ENCODE assay signal across 2 cellular contexts in the genomic region with DNA sequence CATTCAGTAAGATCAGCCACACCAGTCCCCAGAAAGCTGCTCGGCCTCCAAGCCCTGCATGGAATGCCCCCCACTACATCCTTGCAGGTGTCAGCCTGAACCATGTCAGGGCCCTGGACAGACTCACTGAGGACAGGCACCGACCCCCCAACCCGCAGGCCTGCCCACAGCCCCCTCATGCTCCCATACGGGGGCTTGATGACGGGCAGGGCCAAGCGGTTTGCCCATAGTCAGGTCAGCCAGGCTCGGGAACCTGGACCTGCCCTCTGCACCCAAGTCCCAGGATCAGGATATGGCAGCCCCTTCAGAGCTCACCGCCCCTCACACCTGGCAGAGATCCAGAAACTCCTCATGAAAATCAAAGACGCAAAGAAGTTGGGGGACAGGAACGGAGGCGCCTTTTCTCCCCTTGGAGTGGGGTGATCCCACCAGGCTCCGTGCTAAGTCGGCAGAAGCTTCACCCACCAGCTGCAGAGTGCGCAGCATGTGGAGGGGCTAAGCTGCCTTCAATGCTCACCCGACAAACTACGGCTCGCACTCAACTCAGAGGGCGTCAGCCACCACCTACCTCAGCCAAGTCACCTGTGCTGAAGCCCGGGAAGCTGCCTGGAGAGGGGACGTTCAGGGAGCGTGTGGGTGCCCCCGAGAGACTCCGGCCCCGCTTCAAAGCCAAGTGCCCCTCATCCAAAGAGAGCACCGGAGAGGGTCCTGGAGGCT.
A peak's percentile ranks its signal among the peaks of the same experiment; 100 is the strongest.
TF ChIP-seq lines count a peak whose summit lies in the region.

No MANE protein-coding gene starts in this region.

TF ChIP-seq in A549, 52 proteins besides CTCF, POLR2A, EP300 and RAD21:
- TF ChIP-seq TFCP2L1 (CRISPR knock-in tag; IDR thresholded peaks at IDR 0.05) (peak; percentile 53; the same call in 1 of the 2 replicates), HOXB13 (CRISPR knock-in tag; IDR thresholded peaks at IDR 0.05; ENCODE audit: low read depth) (no peak)
TF ChIP-seq in A549: peak in this region for 1.

TF ChIP-seq in HepG2, 621 proteins besides CTCF, POLR2A, EP300 and RAD21:
- no peak for TF ChIP-seq POLR2AphosphoS5 (IDR thresholded peaks at IDR 0.05; ENCODE audit: low read depth, low read length)
- TF ChIP-seq RFX3 (CRISPR knock-in tag; IDR thresholded peaks at IDR 0.05), result no peak
- 0 out of 2 replicates have a peak, but pooled peaks have one; percentile 1 for TF ChIP-seq ZNF564 (CRISPR knock-in tag; IDR thresholded peaks at IDR 0.05)
- 0 out of 2 replicates have a peak, but pooled peaks have one; percentile 19 for TF ChIP-seq ZNF598 (CRISPR knock-in tag; IDR thresholded peaks at IDR 0.05; ENCODE audit: borderline replicate concordance)
- TF ChIP-seq SRSF1 (optimal IDR thresholded peaks at IDR 0.05; ENCODE audit: low read depth, low read length), result no peak
- TF ChIP-seq, protein P1, sequence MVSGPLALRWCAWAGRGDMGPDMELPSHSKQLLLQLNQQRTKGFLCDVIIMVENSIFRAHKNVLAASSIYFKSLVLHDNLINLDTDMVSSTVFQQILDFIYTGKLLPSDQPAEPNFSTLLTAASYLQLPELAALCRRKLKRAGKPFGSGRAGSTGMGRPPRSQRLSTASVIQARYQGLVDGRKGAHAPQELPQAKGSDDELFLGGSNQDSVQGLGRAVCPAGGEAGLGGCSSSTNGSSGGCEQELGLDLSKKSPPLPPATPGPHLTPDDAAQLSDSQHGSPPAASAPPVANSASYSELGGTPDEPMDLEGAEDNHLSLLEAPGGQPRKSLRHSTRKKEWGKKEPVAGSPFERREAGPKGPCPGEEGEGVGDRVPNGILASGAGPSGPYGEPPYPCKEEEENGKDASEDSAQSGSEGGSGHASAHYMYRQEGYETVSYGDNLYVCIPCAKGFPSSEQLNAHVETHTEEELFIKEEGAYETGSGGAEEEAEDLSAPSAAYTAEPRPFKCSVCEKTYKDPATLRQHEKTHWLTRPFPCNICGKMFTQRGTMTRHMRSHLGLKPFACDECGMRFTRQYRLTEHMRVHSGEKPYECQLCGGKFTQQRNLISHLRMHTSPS (CRISPR knock-in tag; IDR thresholded peaks at IDR 0.05; ENCODE audit: low read depth), result no peak
- peak; percentile 4; the same call in 1 of the 2 replicates for TF ChIP-seq MTA1 (CRISPR knock-in tag; IDR thresholded peaks at IDR 0.05; ENCODE audit: borderline replicate concordance)
- no peak for TF ChIP-seq ZFP90 (CRISPR knock-in tag; IDR thresholded peaks at IDR 0.05; ENCODE audit: borderline replicate concordance)
- no peak for TF ChIP-seq ZNF3 (CRISPR knock-in tag; IDR thresholded peaks at IDR 0.05)
- TF ChIP-seq HNRNPL (IDR thresholded peaks at IDR 0.05; ENCODE audit: low read depth, low read length), result 0 out of 2 replicates have a peak, but pooled peaks have one; percentile 35
- TF ChIP-seq ZNF331 (CRISPR knock-in tag; IDR thresholded peaks at IDR 0.05), result no peak
- no peak for TF ChIP-seq ZNF207 (IDR thresholded peaks at IDR 0.05; ENCODE audit: borderline replicate concordance)
- no peak for TF ChIP-seq GFI1 (CRISPR knock-in tag; IDR thresholded peaks at IDR 0.05; ENCODE audit: borderline replicate concordance)
- no peak for TF ChIP-seq BHLHE40 (IDR thresholded peaks at IDR 0.05; ENCODE audit: low read length)
- TF ChIP-seq ZNF788 (CRISPR knock-in tag; IDR thresholded peaks at IDR 0.05; ENCODE audit: borderline replicate concordance), result no peak
- no peak for TF ChIP-seq ATM (IDR thresholded peaks at IDR 0.05; ENCODE audit: borderline replicate concordance)
- TF ChIP-seq, protein P2, sequence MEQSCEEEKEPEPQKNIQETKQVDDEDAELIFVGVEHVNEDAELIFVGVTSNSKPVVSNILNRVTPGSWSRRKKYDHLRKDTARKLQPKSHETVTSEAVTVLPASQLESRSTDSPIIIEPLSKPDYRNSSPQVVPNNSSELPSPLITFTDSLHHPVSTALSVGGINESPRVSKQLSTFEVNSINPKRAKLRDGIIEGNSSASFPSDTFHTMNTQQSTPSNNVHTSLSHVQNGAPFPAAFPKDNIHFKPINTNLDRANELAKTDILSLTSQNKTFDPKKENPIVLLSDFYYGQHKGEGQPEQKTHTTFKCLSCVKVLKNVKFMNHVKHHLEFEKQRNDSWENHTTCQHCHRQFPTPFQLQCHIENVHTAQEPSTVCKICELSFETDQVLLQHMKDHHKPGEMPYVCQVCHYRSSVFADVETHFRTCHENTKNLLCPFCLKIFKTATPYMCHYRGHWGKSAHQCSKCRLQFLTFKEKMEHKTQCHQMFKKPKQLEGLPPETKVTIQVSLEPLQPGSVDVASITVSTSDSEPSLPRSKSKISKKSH (CRISPR knock-in tag; IDR thresholded peaks at IDR 0.05; ENCODE audit: borderline replicate concordance), result peak; percentile 14; the same call in 1 of the 2 replicates
- no peak for TF ChIP-seq PHF5A (CRISPR knock-in tag; IDR thresholded peaks at IDR 0.05; ENCODE audit: low read depth, unreplicated experiment)
- TF ChIP-seq, protein P3, sequence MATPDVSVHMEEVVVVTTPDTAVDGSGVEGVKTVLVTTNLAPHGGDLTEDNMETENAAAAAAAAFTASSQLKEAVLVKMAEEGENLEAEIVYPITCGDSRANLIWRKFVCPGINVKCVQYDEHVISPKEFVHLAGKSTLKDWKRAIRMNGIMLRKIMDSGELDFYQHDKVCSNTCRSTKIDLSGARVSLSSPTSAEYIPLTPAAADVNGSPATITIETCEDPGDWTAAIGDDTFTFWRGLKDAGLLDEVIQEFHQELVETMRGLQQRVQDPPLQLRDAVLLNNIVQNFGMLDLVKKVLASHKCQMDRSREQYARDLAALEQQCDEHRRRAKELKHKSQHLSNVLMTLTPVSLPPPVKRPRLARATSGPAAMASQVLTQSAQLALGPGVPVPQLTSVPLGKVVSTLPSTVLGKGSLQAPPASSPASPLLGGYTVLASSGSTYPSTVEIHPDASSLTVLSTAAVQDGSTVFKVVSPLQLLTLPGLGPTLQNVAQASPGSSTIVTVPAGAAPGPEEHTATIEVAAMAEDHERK (CRISPR knock-in tag; IDR thresholded peaks at IDR 0.05; ENCODE audit: low read depth), result no peak
- TF ChIP-seq ZNF570 (CRISPR knock-in tag; IDR thresholded peaks at IDR 0.05; ENCODE audit: borderline replicate concordance), result no peak
- no peak for TF ChIP-seq TCF7 (IDR thresholded peaks at IDR 0.05; ENCODE audit: low read depth)
- TF ChIP-seq REL (CRISPR knock-in tag; conservative IDR thresholded peaks at IDR 0.05), result no peak
- TF ChIP-seq, protein P4, sequence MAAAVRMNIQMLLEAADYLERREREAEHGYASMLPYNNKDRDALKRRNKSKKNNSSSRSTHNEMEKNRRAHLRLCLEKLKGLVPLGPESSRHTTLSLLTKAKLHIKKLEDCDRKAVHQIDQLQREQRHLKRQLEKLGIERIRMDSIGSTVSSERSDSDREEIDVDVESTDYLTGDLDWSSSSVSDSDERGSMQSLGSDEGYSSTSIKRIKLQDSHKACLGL (CRISPR knock-in tag; IDR thresholded peaks at IDR 0.05), result peak; percentile 8; the same call in 1 of the 2 replicates
- TF ChIP-seq HIVEP1 (CRISPR knock-in tag; IDR thresholded peaks at IDR 0.05), result no peak
- TF ChIP-seq KLF12 (CRISPR knock-in tag; IDR thresholded peaks at IDR 0.05; ENCODE audit: borderline replicate concordance), result no peak
- TF ChIP-seq NR2F1 (CRISPR knock-in tag; IDR thresholded peaks at IDR 0.05), result no peak
- no peak for TF ChIP-seq ZNF563 (CRISPR knock-in tag; IDR thresholded peaks at IDR 0.05)
- no peak for TF ChIP-seq BCL6 (CRISPR knock-in tag; IDR thresholded peaks at IDR 0.05)
- TF ChIP-seq RORA (CRISPR knock-in tag; IDR thresholded peaks at IDR 0.05), result no peak
- no peak for TF ChIP-seq FOSL2 (CRISPR knock-in tag; IDR thresholded peaks at IDR 0.05)
- TF ChIP-seq, protein P5, sequence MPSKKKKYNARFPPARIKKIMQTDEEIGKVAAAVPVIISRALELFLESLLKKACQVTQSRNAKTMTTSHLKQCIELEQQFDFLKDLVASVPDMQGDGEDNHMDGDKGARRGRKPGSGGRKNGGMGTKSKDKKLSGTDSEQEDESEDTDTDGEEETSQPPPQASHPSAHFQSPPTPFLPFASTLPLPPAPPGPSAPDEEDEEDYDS (CRISPR knock-in tag; IDR thresholded peaks at IDR 0.05), result no peak
- TF ChIP-seq PAWR (CRISPR knock-in tag; IDR thresholded peaks at IDR 0.05; ENCODE audit: borderline replicate concordance), result no peak
- peak; percentile 39; the same call in 1 of the 2 replicates for TF ChIP-seq HNF4A (CRISPR knock-in tag; IDR thresholded peaks at IDR 0.05)
- no peak for TF ChIP-seq MEIS1 (CRISPR knock-in tag; IDR thresholded peaks at IDR 0.05; ENCODE audit: borderline replicate concordance)
- TF ChIP-seq, protein P6, sequence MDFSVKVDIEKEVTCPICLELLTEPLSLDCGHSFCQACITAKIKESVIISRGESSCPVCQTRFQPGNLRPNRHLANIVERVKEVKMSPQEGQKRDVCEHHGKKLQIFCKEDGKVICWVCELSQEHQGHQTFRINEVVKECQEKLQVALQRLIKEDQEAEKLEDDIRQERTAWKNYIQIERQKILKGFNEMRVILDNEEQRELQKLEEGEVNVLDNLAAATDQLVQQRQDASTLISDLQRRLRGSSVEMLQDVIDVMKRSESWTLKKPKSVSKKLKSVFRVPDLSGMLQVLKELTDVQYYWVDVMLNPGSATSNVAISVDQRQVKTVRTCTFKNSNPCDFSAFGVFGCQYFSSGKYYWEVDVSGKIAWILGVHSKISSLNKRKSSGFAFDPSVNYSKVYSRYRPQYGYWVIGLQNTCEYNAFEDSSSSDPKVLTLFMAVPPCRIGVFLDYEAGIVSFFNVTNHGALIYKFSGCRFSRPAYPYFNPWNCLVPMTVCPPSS (IDR thresholded peaks at IDR 0.05), result no peak
- no peak for TF ChIP-seq KLF16 (CRISPR knock-in tag; IDR thresholded peaks at IDR 0.05)
- TF ChIP-seq ZNF674 (CRISPR knock-in tag; IDR thresholded peaks at IDR 0.05; ENCODE audit: low read depth), result no peak
- TF ChIP-seq, protein P7, sequence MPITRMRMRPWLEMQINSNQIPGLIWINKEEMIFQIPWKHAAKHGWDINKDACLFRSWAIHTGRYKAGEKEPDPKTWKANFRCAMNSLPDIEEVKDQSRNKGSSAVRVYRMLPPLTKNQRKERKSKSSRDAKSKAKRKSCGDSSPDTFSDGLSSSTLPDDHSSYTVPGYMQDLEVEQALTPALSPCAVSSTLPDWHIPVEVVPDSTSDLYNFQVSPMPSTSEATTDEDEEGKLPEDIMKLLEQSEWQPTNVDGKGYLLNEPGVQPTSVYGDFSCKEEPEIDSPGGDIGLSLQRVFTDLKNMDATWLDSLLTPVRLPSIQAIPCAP (CRISPR knock-in tag; IDR thresholded peaks at IDR 0.05; ENCODE audit: low read depth), result no peak
- TF ChIP-seq KAT8 (CRISPR knock-in tag; IDR thresholded peaks at IDR 0.05), result no peak
- 0 out of 2 replicates have a peak, but pooled peaks have one; percentile 21 for TF ChIP-seq PHF20 (CRISPR knock-in tag; IDR thresholded peaks at IDR 0.05)
- TF ChIP-seq STAG1 (CRISPR knock-in tag; IDR thresholded peaks at IDR 0.05), result no peak
- no peak for TF ChIP-seq NCOA2 (CRISPR knock-in tag; IDR thresholded peaks at IDR 0.05)
- TF ChIP-seq, protein P8, sequence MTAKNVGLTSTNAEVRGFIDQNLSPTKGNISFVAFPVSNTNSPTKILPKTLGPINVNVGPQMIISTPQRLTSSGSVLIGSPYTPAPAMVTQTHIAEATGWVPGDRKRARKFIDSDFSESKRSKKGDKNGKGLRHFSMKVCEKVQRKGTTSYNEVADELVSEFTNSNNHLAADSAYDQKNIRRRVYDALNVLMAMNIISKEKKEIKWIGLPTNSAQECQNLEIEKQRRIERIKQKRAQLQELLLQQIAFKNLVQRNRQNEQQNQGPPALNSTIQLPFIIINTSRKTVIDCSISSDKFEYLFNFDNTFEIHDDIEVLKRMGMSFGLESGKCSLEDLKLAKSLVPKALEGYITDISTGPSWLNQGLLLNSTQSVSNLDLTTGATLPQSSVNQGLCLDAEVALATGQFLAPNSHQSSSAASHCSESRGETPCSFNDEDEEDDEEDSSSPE (CRISPR knock-in tag; IDR thresholded peaks at IDR 0.05), result no peak
- TF ChIP-seq HNRNPH1 (optimal IDR thresholded peaks at IDR 0.05; ENCODE audit: low read depth, low read length), result no peak
- TF ChIP-seq RNF2 (conservative IDR thresholded peaks at IDR 0.05; ENCODE audit: low read depth), result no peak
- TF ChIP-seq, protein P9, sequence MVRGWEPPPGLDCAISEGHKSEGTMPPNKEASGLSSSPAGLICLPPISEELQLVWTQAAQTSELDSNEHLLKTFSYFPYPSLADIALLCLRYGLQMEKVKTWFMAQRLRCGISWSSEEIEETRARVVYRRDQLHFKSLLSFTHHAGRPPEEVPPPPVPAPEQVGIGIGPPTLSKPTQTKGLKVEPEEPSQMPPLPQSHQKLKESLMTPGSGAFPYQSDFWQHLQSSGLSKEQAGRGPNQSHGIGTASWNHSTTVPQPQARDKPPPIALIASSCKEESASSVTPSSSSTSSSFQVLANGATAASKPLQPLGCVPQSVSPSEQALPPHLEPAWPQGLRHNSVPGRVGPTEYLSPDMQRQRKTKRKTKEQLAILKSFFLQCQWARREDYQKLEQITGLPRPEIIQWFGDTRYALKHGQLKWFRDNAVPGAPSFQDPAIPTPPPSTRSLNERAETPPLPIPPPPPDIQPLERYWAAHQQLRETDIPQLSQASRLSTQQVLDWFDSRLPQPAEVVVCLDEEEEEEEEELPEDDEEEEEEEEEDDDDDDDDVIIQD (CRISPR knock-in tag; IDR thresholded peaks at IDR 0.05; ENCODE audit: low read depth), result no peak
- 0 out of 2 replicates have a peak, but pooled peaks have one; percentile 1 for TF ChIP-seq ZFX (CRISPR knock-in tag; IDR thresholded peaks at IDR 0.05; ENCODE audit: low read depth)
- no peak for TF ChIP-seq KDM5B (CRISPR knock-in tag; IDR thresholded peaks at IDR 0.05; ENCODE audit: borderline replicate concordance)
- no peak for TF ChIP-seq SYNCRIP (IDR thresholded peaks at IDR 0.05; ENCODE audit: insufficient read depth, low read depth, low read length)
- TF ChIP-seq FOXO1 (CRISPR knock-in tag; IDR thresholded peaks at IDR 0.05), result no peak
